37 cellular contexts compared by ENCODE assay signal in genomic region chr15:53246404-53246803, GRCh38.
"Had no signal": no experiment of that assay in that cellular context is flagged by ENCODE, and none has a peak within 500 bp of the region (broad histone marks: within the 10 kb centered on the region; RNA-seq: fewer than 3 reads in every experiment).

No MANE protein-coding gene starts in this region.

- H3K27ac Mint-ChIP-seq: activated B cell treated with CpG ODN at 0.5 μM for 24 hours; activated CD4-positive, alpha-beta memory T cell treated with anti-CD3 and anti-CD28 coated beads for 36 hours; activated CD4-positive, alpha-beta T cell treated with anti-CD3 and anti-CD28 coated beads, Interleukin-2, amount 10 ng/mL, durations not matched to agents 24 days and 14 days; activated CD8-positive, alpha-beta T cell treated with anti-CD3 and anti-CD28 coated beads for 36 hours; activated naive CD4-positive, alpha-beta T cell treated with anti-CD3 and anti-CD28 coated beads for 36 hours; activated naive CD4-positive, alpha-beta T cell treated with anti-CD3 and anti-CD28 coated beads, Interleukin-2, amount 50 U/mL, for 72 hours; activated naive CD8-positive, alpha-beta T cell treated with anti-CD3 and anti-CD28 coated beads for 36 hours; activated T-cell treated with anti-CD3 and anti-CD28 coated beads, Interleukin-2, amount 50 U/mL, for 72 hours; activated T-helper 1 cell treated with anti-CD3 and anti-CD28 coated beads, Interleukin-12 subunit alpha, Interleukin-12 subunit beta, Interleukin-2, Interleukin-4 antibody, amounts not matched to agents 30 ng/mL and 10 ng/mL and 1 ng/mL, durations not matched to agents 14 hours and 24 hours and 36 hours; activated T-helper 17 cell treated with anti-CD3 and anti-CD28 coated beads, Interleukin-2, amount 50 U/mL, for 72 hours; brain; T-helper 1 cell treated with Interleukin-12 subunit alpha and Interleukin-12 subunit beta and Interleukin-4 antibody, amounts not matched to agents 30 μg/mL and 1 μg/mL, for 36 hours; T-helper 2 cell treated with Interferon-gamma antibody and Interleukin-4, amounts not matched to agents 5 μg/mL and 100 μg/mL, for 36 hours had no signal

- H3K9me3 ChIP-seq: adrenal gland had no signal

- H3K36me3 ChIP-seq: adrenal gland, cardiac muscle cell had no signal

- H3K27me3 ChIP-seq: adrenal gland, cardiac muscle cell had no signal

- H3K4me3 Mint-ChIP-seq: activated B cell treated with CpG ODN at 0.5 μM for 24 hours; activated CD4-positive, alpha-beta memory T cell treated with anti-CD3 and anti-CD28 coated beads for 36 hours; activated CD4-positive, alpha-beta T cell treated with anti-CD3 and anti-CD28 coated beads, Interleukin-2, amount 10 ng/mL, durations not matched to agents 24 days and 14 days; activated CD8-positive, alpha-beta T cell treated with anti-CD3 and anti-CD28 coated beads for 36 hours; activated naive CD4-positive, alpha-beta T cell treated with anti-CD3 and anti-CD28 coated beads for 36 hours; activated naive CD8-positive, alpha-beta T cell treated with anti-CD3 and anti-CD28 coated beads for 36 hours; activated T-cell treated with anti-CD3 and anti-CD28 coated beads, Interleukin-2, amount 50 U/mL, for 4 hours; activated T-cell treated with anti-CD3 and anti-CD28 coated beads, Interleukin-2, amount 50 U/mL, for 72 hours; activated T-helper 1 cell treated with anti-CD3 and anti-CD28 coated beads, Interleukin-12 subunit alpha, Interleukin-12 subunit beta, Interleukin-2, Interleukin-4 antibody, amounts not matched to agents 30 ng/mL and 10 ng/mL and 1 ng/mL, durations not matched to agents 14 hours and 24 hours and 36 hours; activated T-helper 17 cell treated with anti-CD3 and anti-CD28 coated beads, Interleukin-2, amount 50 U/mL, for 72 hours; brain; central memory CD8-positive, alpha-beta T cell; T-helper 1 cell treated with Interleukin-12 subunit alpha and Interleukin-12 subunit beta and Interleukin-4 antibody, amounts not matched to agents 30 μg/mL and 1 μg/mL, for 36 hours; T-helper 2 cell treated with Interferon-gamma antibody and Interleukin-4, amounts not matched to agents 5 μg/mL and 100 μg/mL, for 36 hours had no signal

- H3K36me3 Mint-ChIP-seq: activated CD4-positive, alpha-beta memory T cell treated with anti-CD3 and anti-CD28 coated beads for 36 hours; activated naive CD4-positive, alpha-beta T cell treated with anti-CD3 and anti-CD28 coated beads, Interleukin-2, amount 50 U/mL, for 72 hours; activated naive CD8-positive, alpha-beta T cell treated with anti-CD3 and anti-CD28 coated beads for 36 hours; brain had no signal

- DNase-seq: activated B cell treated with CpG ODN at 0.5 μM for 24 hours; activated CD4-positive, alpha-beta memory T cell treated with anti-CD3 and anti-CD28 coated beads for 36 hours; activated CD4-positive, alpha-beta T cell treated with anti-CD3 and anti-CD28 coated beads for 4 hours; activated CD4-positive, alpha-beta T cell treated with anti-CD3 and anti-CD28 coated beads, Interleukin-2, amount 10 ng/mL, durations not matched to agents 24 days and 14 days; activated CD4-positive, alpha-beta T cell treated with anti-CD3 and anti-CD28 coated beads, Interleukin-2, amount 50 U/mL, for 1 hour; activated CD4-positive, alpha-beta T cell treated with anti-CD3 and anti-CD28 coated beads, Interleukin-2, amount 50 U/mL, for 4 hours; activated CD4-positive, CD25-positive, alpha-beta regulatory T cell treated with anti-CD3 and anti-CD28 coated beads, Interleukin-2, amount 50 U/mL, for 72 hours; activated CD8-positive, alpha-beta memory T cell treated with anti-CD3 and anti-CD28 coated beads, Interleukin-2, amount 50 U/mL, for 4 hours; activated CD8-positive, alpha-beta T cell treated with anti-CD3 and anti-CD28 coated beads for 36 hours; activated effector memory CD4-positive, alpha-beta T cell treated with anti-CD3 and anti-CD28 coated beads, Interleukin-2, amount 50 U/mL, for 16 hours; activated gamma-delta T cell treated with Interleukin-2 at 50 U/mL for 16 hours; activated naive CD4-positive, alpha-beta T cell; activated naive CD4-positive, alpha-beta T cell treated with anti-CD3 and anti-CD28 coated beads for 36 hours; activated naive CD4-positive, alpha-beta T cell treated with anti-CD3 and anti-CD28 coated beads, Interleukin-2, amount 50 U/mL, for 16 hours; activated naive CD8-positive, alpha-beta T cell treated with anti-CD3 and anti-CD28 coated beads for 36 hours; activated T-cell treated with anti-CD3 and anti-CD28 coated beads for 4 hours; activated T-cell treated with anti-CD3 and anti-CD28 coated beads, Interleukin-2, amount 50 U/mL, for 1 hour; activated T-cell treated with anti-CD3 and anti-CD28 coated beads, Interleukin-2, amount 50 U/mL, for 4 hours; activated T-cell treated with anti-CD3 and anti-CD28 coated beads, Interleukin-2, amount 50 U/mL, for 72 hours; adrenal gland; amniotic stem cell; aorta; caudate nucleus; cerebellar nuclear complex; T-helper 2 cell; T-helper 9 cell had no signal

- H3K9me3 Mint-ChIP-seq: activated B cell treated with CpG ODN at 0.5 μM for 24 hours; activated CD4-positive, alpha-beta memory T cell treated with anti-CD3 and anti-CD28 coated beads for 36 hours; activated CD8-positive, alpha-beta T cell treated with anti-CD3 and anti-CD28 coated beads for 36 hours; activated naive CD8-positive, alpha-beta T cell treated with anti-CD3 and anti-CD28 coated beads for 36 hours; activated T-helper 1 cell treated with anti-CD3 and anti-CD28 coated beads, Interleukin-12 subunit alpha, Interleukin-12 subunit beta, Interleukin-2, Interleukin-4 antibody, amounts not matched to agents 30 ng/mL and 10 ng/mL and 1 ng/mL, durations not matched to agents 14 hours and 24 hours and 36 hours; activated T-helper 17 cell treated with anti-CD3 and anti-CD28 coated beads, Interleukin-2, amount 50 U/mL, for 72 hours; T-helper 1 cell treated with Interleukin-12 subunit alpha and Interleukin-12 subunit beta and Interleukin-4 antibody, amounts not matched to agents 30 μg/mL and 1 μg/mL, for 36 hours; T-helper 2 cell treated with Interferon-gamma antibody and Interleukin-4, amounts not matched to agents 5 μg/mL and 100 μg/mL, for 36 hours had no signal

- H3K4me1 Mint-ChIP-seq: activated B cell treated with CpG ODN at 0.5 μM for 24 hours; activated CD4-positive, alpha-beta T cell treated with anti-CD3 and anti-CD28 coated beads, Interleukin-2, amount 10 ng/mL, durations not matched to agents 24 days and 14 days; activated naive CD8-positive, alpha-beta T cell treated with anti-CD3 and anti-CD28 coated beads for 36 hours; activated T-helper 17 cell treated with anti-CD3 and anti-CD28 coated beads, Interleukin-2, amount 50 U/mL, for 72 hours; brain; central memory CD8-positive, alpha-beta T cell had no signal

- H3K27ac ChIP-seq: adrenal gland, cardiac muscle cell, VCaP had no signal

- FAIRE-seq: bronchial epithelial cell, TTC549 had no signal

- H3K4me1 ChIP-seq: adrenal gland had no signal

- H3K4me3 ChIP-seq: adrenal gland, cardiac muscle cell had no signal

- ATAC-seq: activated CD8-positive, alpha-beta T cell treated with anti-CD3 and anti-CD28 coated beads for 36 hours; activated naive CD4-positive, alpha-beta T cell treated with anti-CD3 and anti-CD28 coated beads, Interleukin-2, amount 50 U/mL, for 72 hours; activated T-cell treated with anti-CD3 and anti-CD28 coated beads, Interleukin-2, amount 50 U/mL, for 4 hours; activated T-cell treated with anti-CD3 and anti-CD28 coated beads, Interleukin-2, amount 50 U/mL, for 72 hours; activated T-helper 17 cell treated with anti-CD3 and anti-CD28 coated beads, Interleukin-2, amount 50 U/mL, for 72 hours had no signal

- H3K27me3 Mint-ChIP-seq: activated B cell treated with CpG ODN at 0.5 μM for 24 hours; activated CD4-positive, alpha-beta memory T cell treated with anti-CD3 and anti-CD28 coated beads for 36 hours; activated CD4-positive, alpha-beta T cell treated with anti-CD3 and anti-CD28 coated beads, Interleukin-2, amount 10 ng/mL, durations not matched to agents 24 days and 14 days; activated CD8-positive, alpha-beta T cell treated with anti-CD3 and anti-CD28 coated beads for 36 hours; activated naive CD8-positive, alpha-beta T cell treated with anti-CD3 and anti-CD28 coated beads for 36 hours; central memory CD8-positive, alpha-beta T cell had no signal
